ENCODE assay signal across 9 cellular contexts in genomic region chr20:4811661-4812181, GRCh38. TPM values are rescaled to one million over a fixed set of nuclear protein-coding genes. Genes with fewer than 3 reads are reported as not detected.
A peak's percentile ranks its signal among the peaks of the same experiment; 100 is the strongest.
DNase-seq lines count a peak whose midpoint lies in the region; TF ChIP-seq lines count a peak whose summit lies in the region.
"Had no signal": no experiment of that assay in that cellular context is flagged by ENCODE, and none has a peak within 500 bp of the region (broad histone marks: within the 10 kb centered on the region; RNA-seq: fewer than 3 reads in every experiment).

No MANE protein-coding gene starts in this region.

- no peaks in the 10 kb centered on the region for H3K9me3 ChIP-seq in esophagus muscularis mucosa

- H3K27me3 ChIP-seq in esophagus muscularis mucosa, result no peaks in the 10 kb centered on the region

- H3K9me3 Mint-ChIP-seq in type B pancreatic cell, result no peaks in the 10 kb centered on the region

- H3K27ac ChIP-seq in esophagus muscularis mucosa (replicated peaks in 1 of 4), result peak overlapping the region; percentile 52 to 70 (median 70)

- peaks cover 18 to 74% (median 63%) of the 10 kb centered on the region in 4 donors for H3K4me1 ChIP-seq in esophagus muscularis mucosa

- no peak for TF ChIP-seq POLR2A in esophagus muscularis mucosa (IDR thresholded peaks at IDR 0.05; ENCODE audit: low read depth)

- 59% methylated on average over 6 of the region's 8 CpGs for WGBS in esophagus muscularis mucosa

- H3K36me3 Mint-ChIP-seq in type B pancreatic cell, result no peaks in the 10 kb centered on the region

- peaks cover 24% of the 10 kb centered on the region for H3K4me1 Mint-ChIP-seq in type B pancreatic cell (ENCODE audit: unreplicated experiment)

- no peak overlapping the region for H3K27ac Mint-ChIP-seq in type B pancreatic cell

- peaks cover 4% of the 10 kb centered on the region for H3K27me3 Mint-ChIP-seq in type B pancreatic cell

- TF ChIP-seq EP300 in esophagus muscularis mucosa (IDR thresholded peaks at IDR 0.05), result no peak

- no peak overlapping the region for H3K4me3 ChIP-seq in esophagus muscularis mucosa
- no peak overlapping the region for H3K4me3 ChIP-seq in foreskin fibroblast (ENCODE audit: low read depth in 1 of 2, low read length in 2 of 2)

- intact Hi-C loops in esophagus muscularis mucosa (cut with DNase I), result no loop called here

- peaks cover 0 to 9% (median 2%) of the 10 kb centered on the region in 4 donors for H3K36me3 ChIP-seq in esophagus muscularis mucosa

- no peak overlapping the region for H3K4me3 Mint-ChIP-seq in type B pancreatic cell

- TF ChIP-seq CTCF in esophagus muscularis mucosa (IDR thresholded peaks at IDR 0.05) (no peak), foreskin fibroblast (IDR thresholded peaks at IDR 0.05; ENCODE audit: low read depth, low read length) (no peak), type B pancreatic cell (conservative IDR thresholded peaks at IDR 0.05) (no peak)

- peak; percentile 41 for DNase-seq in HT1080 (ENCODE audit: low read depth)
- DNase-seq in activated CD4-positive, alpha-beta T cell treated with anti-CD3 and anti-CD28 coated beads for 4 hours, result peak; percentile 30 to 54
- no peak for DNase-seq in esophagus muscularis mucosa (ENCODE audit: extremely low spot score)
- DNase-seq in stimulated activated CD8-positive, alpha-beta memory T cell treated with anti-CD3 and anti-CD28 coated beads, Interleukin-12 subunit alpha, Interleukin-12 subunit beta, amount 100 ng/mL, for 4 hours (ENCODE audit: low read depth), result peak; percentile 28
- no peak for DNase-seq in HUDEP-2 (lab: John Stamatoyannopoulos, UW; ENCODE audit: unreplicated experiment in 76 of 76)
- DNase-seq in DMS79 (lab: John Stamatoyannopoulos, UW), result no peak
- no peak for DNase-seq in foreskin fibroblast
- DNase-seq in type B pancreatic cell (ENCODE audit: extremely low spot score, unreplicated experiment), result no peak
- DNase-seq: NCI-H187 had no signal

RNA-seq across cellular contexts. Expression of gene RASSF2, which starts 11.7 kb away (rescaled TPM):
- total RNA-seq in HT1080 (2014; rRNA removed; shearing (Covaris generic)), result 0.40 and 0.85 TPM in 2 replicates
- polyA plus RNA-seq in HT1080 (2015; cell fraction: cytosol; rRNA removed), result 0.23 and 0.41 TPM in 2 replicates
- polyA plus RNA-seq in HT1080 (2015; cell fraction: nucleus; rRNA removed), result 0.42 and 0.45 TPM in 2 replicates
- total RNA-seq in esophagus muscularis mucosa (10 to 100 TPM; 60.7 to 80.2 (median 71.4) TPM), type B pancreatic cell (ENCODE audit: low replicate concordance) (11.7 and 37.9 TPM in 2 replicates)

Comparison
In these comparisons a context has a peak if more than half of its experiments do, and no peak if none do; other contexts are left out.
1. DNase-seq: peak in HT1080 (single experiment), activated CD4-positive, alpha-beta T cell treated with anti-CD3 and anti-CD28 coated beads for 4 hours (2 of 2) and stimulated activated CD8-positive, alpha-beta memory T cell treated with anti-CD3 and anti-CD28 coated beads, Interleukin-12 subunit alpha, Interleukin-12 subunit beta, amount 100 ng/mL, for 4 hours (single experiment); none in esophagus muscularis mucosa (single experiment), HUDEP-2 (0 of 76), DMS79 (single experiment), foreskin fibroblast (0 of 2) and type B pancreatic cell (single experiment).